9 cellular contexts compared by ENCODE assay signal in genomic region chr2:74514368-74515270, GRCh38. TPM values are rescaled to one million over a fixed set of nuclear protein-coding genes. Genes with fewer than 3 reads are reported as not detected.
A peak's percentile ranks its signal among the peaks of the same experiment; 100 is the strongest.
DNase-seq lines count a peak whose midpoint lies in the region; ATAC-seq and TF ChIP-seq lines count a peak whose summit lies in the region.
"Had no signal": no experiment of that assay in that cellular context is flagged by ENCODE, and none has a peak within 500 bp of the region (broad histone marks: within the 10 kb centered on the region; RNA-seq: fewer than 3 reads in every experiment).

Gene TLX2, plus strand, starts transcription at chr2:74514450. Its CDS starts 357 bp downstream, at chr2:74514807.

- H3K9me3 ChIP-seq in mesodermal cell (ENCODE audit: control insufficient read depth, low read length): no peaks in the 10 kb centered on the region

- H3K9me3 Mint-ChIP-seq in CD14-positive monocyte: peaks cover 2 to 28% (median 22%) of the 10 kb centered on the region in 7 donors
- no peaks in the 10 kb centered on the region for H3K9me3 Mint-ChIP-seq in activated CD8-positive, alpha-beta T cell treated with anti-CD3 and anti-CD28 coated beads for 36 hours

- peak within 1 kb of the TSS; percentile 22 for H3K4me3 ChIP-seq in mesodermal cell (ENCODE audit: extremely low read depth, insufficient read depth, low read length, poor library complexity, severe bottlenecking)

- H3K4me1 ChIP-seq in mesodermal cell (ENCODE audit: control insufficient read depth, insufficient read depth, low read length, poor library complexity, severe bottlenecking): peaks cover 10% of the 10 kb centered on the region

- CTCF ChIA-PET in activated CD8-positive, alpha-beta T cell treated with anti-CD3 and anti-CD28 coated beads for 36 hours (lab: Charles Lee): interaction anchor here (1.1 to 2.0 kb wide), 4 partner anchors 8 to 73 kb away, joined by 3 to 4 read pairs (median 4); partner anchors contain the start of genes CCDC142 and TTC31

- H3K36me3 Mint-ChIP-seq in CD14-positive monocyte: peaks cover 10 to 12% of the 10 kb centered on the region in 2 donors
- H3K36me3 Mint-ChIP-seq in activated CD8-positive, alpha-beta T cell treated with anti-CD3 and anti-CD28 coated beads for 36 hours (ENCODE audit: low read depth): peaks cover 5% of the 10 kb centered on the region

- peak within 1 kb of the TSS; percentile 45 to 90 for H3K4me3 Mint-ChIP-seq in CD14-positive monocyte
- H3K4me3 Mint-ChIP-seq in activated CD8-positive, alpha-beta T cell treated with anti-CD3 and anti-CD28 coated beads for 36 hours: peak within 1 kb of the TSS; percentile 52

- POLR2A ChIA-PET in activated CD8-positive, alpha-beta T cell treated with anti-CD3 and anti-CD28 coated beads for 36 hours (lab: Charles Lee): interaction anchor here (1.1 to 1.8 kb wide), 5 partner anchors 12 to 52 kb away, joined by 3 to 6 read pairs (median 4); partner anchors contain the start of gene CCDC142

- H3K27ac ChIP-seq in mesodermal cell (ENCODE audit: low read depth, low read length, severe bottlenecking): no peak within 1 kb of the TSS

- peaks cover 39% of the 10 kb centered on the region for H3K4me1 Mint-ChIP-seq in CD14-positive monocyte
- H3K4me1 Mint-ChIP-seq in activated CD8-positive, alpha-beta T cell treated with anti-CD3 and anti-CD28 coated beads for 36 hours (ENCODE audit: low read depth): peaks cover 26% of the 10 kb centered on the region

- ATAC-seq in activated CD8-positive, alpha-beta T cell treated with anti-CD3 and anti-CD28 coated beads for 36 hours: peak; percentile 14
- ATAC-seq in GM18870 (IDR thresholded peaks at IDR 0.05; ENCODE audit: unreplicated experiment) (no peak), GM21390 (IDR thresholded peaks at IDR 0.05; ENCODE audit: unreplicated experiment) (no peak)

- DNase-seq in CD14-positive monocyte (ENCODE audit: low spot score) (no peak), GM20000 (ENCODE audit: low spot score) (peak; percentile 53), NCI-H187 treated with DMSO at 0.1 percent for 48 hours (lab: John Stamatoyannopoulos, UW) (no peak), amygdala (lab: John Stamatoyannopoulos, UW) (no peak)
- DNase-seq in activated CD8-positive, alpha-beta T cell treated with anti-CD3 and anti-CD28 coated beads for 36 hours: no peak
- DNase-seq: activated CD8-positive, alpha-beta memory T cell treated with anti-CD3 and anti-CD28 coated beads for 24 hours had no signal

- peaks cover 85 to 100% (median 93%) of the 10 kb centered on the region in 3 donors for H3K27me3 Mint-ChIP-seq in CD14-positive monocyte (ENCODE audit: low read depth in 3 of 3)
- peaks cover 68% of the 10 kb centered on the region for H3K27me3 Mint-ChIP-seq in activated CD8-positive, alpha-beta T cell treated with anti-CD3 and anti-CD28 coated beads for 36 hours

- peak within 1 kb of the TSS in 2 of 7 donors; percentile 33 to 53 for H3K27ac Mint-ChIP-seq in CD14-positive monocyte
- no peak within 1 kb of the TSS for H3K27ac Mint-ChIP-seq in activated CD8-positive, alpha-beta T cell treated with anti-CD3 and anti-CD28 coated beads for 36 hours

- no peak for TF ChIP-seq CTCF in CD14-positive monocyte (IDR thresholded peaks at IDR 0.05)
- no peak for TF ChIP-seq CTCF in GM20000 (IDR thresholded peaks at IDR 0.05; ENCODE audit: extremely low read depth, missing control alignments)
- no peak for TF ChIP-seq CTCF in activated CD8-positive, alpha-beta T cell treated with anti-CD3 and anti-CD28 coated beads for 36 hours (IDR thresholded peaks at IDR 0.05)

- 2 to 3% methylated on average over 50 to 53 of the region's 82 CpGs for WGBS in mesodermal cell (ENCODE audit: insufficient coverage in 2 of 2), 2 experiments

- no peaks in the 10 kb centered on the region for H3K36me3 ChIP-seq in mesodermal cell (ENCODE audit: control insufficient read depth, insufficient read depth, low read length)

- intact Hi-C loops in CD14-positive monocyte (cut with micrococcal nuclease): no loop called here
- intact Hi-C loops in activated CD8-positive, alpha-beta T cell treated with anti-CD3 and anti-CD28 coated beads for 36 hours (cut with micrococcal nuclease): no loop called here

RNA-seq across cellular contexts. Expression of gene TLX2, which starts in this region (rescaled TPM):
- polyA plus RNA-seq in CD14-positive monocyte: not detected
- under 1 TPM in 1 of 2 experiments, not detected in 1; 0.16 TPM for total RNA-seq in activated CD8-positive, alpha-beta T cell treated with anti-CD3 and anti-CD28 coated beads for 36 hours
- polyA plus RNA-seq in mesodermal cell (2013, experiment 1 of 2): 0.77 TPM
- not detected for polyA plus RNA-seq in mesodermal cell (2013, experiment 2 of 2)

Comparison
In these comparisons a context has a peak if more than half of its experiments do, and no peak if none do; other contexts are left out.
1. Peak in ATAC-seq in activated CD8-positive, alpha-beta T cell treated with anti-CD3 and anti-CD28 coated beads for 36 hours; RNA of the gene not detected or under 1 TPM.